In genomic region chr9:104177676-104178075, GRCh38 we compare ENCODE assay signal across 17 cellular contexts.
DNase-seq lines count a peak whose midpoint lies in the region; ATAC-seq and TF ChIP-seq lines count a peak whose summit lies in the region.
"Had no signal": no experiment of that assay in that cellular context is flagged by ENCODE, and none has a peak within 500 bp of the region (broad histone marks: within the 10 kb centered on the region; RNA-seq: fewer than 3 reads in every experiment).

No MANE protein-coding gene starts in this region.

- H3K4me1 ChIP-seq in ascending aorta (no peaks in the 10 kb centered on the region), breast epithelium (no peaks in the 10 kb centered on the region)
- H3K4me1 ChIP-seq: body of pancreas, stomach, uterus had no signal

- H3K9me3 ChIP-seq in ascending aorta (no peaks in the 10 kb centered on the region), WERI-Rb-1 (ENCODE audit: severe bottlenecking) (no peaks in the 10 kb centered on the region), breast epithelium (no peaks in the 10 kb centered on the region)
- H3K9me3 ChIP-seq: body of pancreas, stomach, uterus had no signal

- H3K27me3 ChIP-seq in ascending aorta (no peaks in the 10 kb centered on the region), WERI-Rb-1 (ENCODE audit: insufficient read depth, low read depth, severe bottlenecking) (no peaks in the 10 kb centered on the region), breast epithelium (no peaks in the 10 kb centered on the region)
- H3K27me3 ChIP-seq: body of pancreas, dorsolateral prefrontal cortex, stomach, uterus had no signal

- TF ChIP-seq CTCF in ascending aorta (IDR thresholded peaks at IDR 0.05) = no peak
- no peak for TF ChIP-seq CTCF in WERI-Rb-1 (IDR thresholded peaks at IDR 0.05; ENCODE audit: low read depth, low read length)
- no peak for TF ChIP-seq CTCF in breast epithelium (IDR thresholded peaks at IDR 0.05)

- H3K36me3 ChIP-seq in ascending aorta (no peaks in the 10 kb centered on the region), WERI-Rb-1 (no peaks in the 10 kb centered on the region), breast epithelium (no peaks in the 10 kb centered on the region)
- H3K36me3 ChIP-seq: stomach, uterus had no signal

- intact Hi-C loops in ascending aorta (cut with DNase I) = loop anchor here (2.0 kb wide), 1 partner anchor 209 kb away; no protein-coding TSS in a partner anchor
- intact Hi-C loops in breast epithelium (cut with DNase I; ENCODE audit: low total_unique reads) = no loop called here

- H3K27ac ChIP-seq in ascending aorta (no peak overlapping the region), WERI-Rb-1 (no peak overlapping the region), breast epithelium (no peak overlapping the region)
- H3K27ac ChIP-seq: body of pancreas, dorsolateral prefrontal cortex, stomach, uterus had no signal

- no peak for TF ChIP-seq POLR2A in GM18505 (IDR thresholded peaks at IDR 0.05; ENCODE audit: borderline replicate concordance, extremely low read depth, insufficient read depth, insufficient read length)
- no peak for TF ChIP-seq POLR2A in breast epithelium (IDR thresholded peaks at IDR 0.05)

- ATAC-seq in GM18505 (IDR thresholded peaks at IDR 0.05; ENCODE audit: unreplicated experiment) (peak; percentile 95), GM19438 (IDR thresholded peaks at IDR 0.05; ENCODE audit: low read depth, unreplicated experiment) (peak; percentile 79), HG02852 (IDR thresholded peaks at IDR 0.05; ENCODE audit: unreplicated experiment) (peak; percentile 95), HG03280 (IDR thresholded peaks at IDR 0.05; ENCODE audit: unreplicated experiment) (peak; percentile 77)
- ATAC-seq: activated CD4-positive, alpha-beta T cell treated with anti-CD3 and anti-CD28 coated beads for 36 hours had no signal

- H3K4me3 ChIP-seq in ascending aorta (no peak overlapping the region), WERI-Rb-1 (ENCODE audit: low read depth, low read length) (no peak overlapping the region), breast epithelium (no peak overlapping the region)
- H3K4me3 ChIP-seq: body of pancreas, dorsolateral prefrontal cortex, stomach, uterus had no signal

- DNase-seq in dermis blood vessel endothelial cell (no peak), ascending aorta (ENCODE audit: low spot score in 2 of 2) (no peak), WERI-Rb-1 (no peak), breast epithelium (ENCODE audit: low spot score in 2 of 2) (no peak)
- DNase-seq: activated CD4-positive, alpha-beta T cell treated with anti-CD3 and anti-CD28 coated beads for 36 hours; activated CD8-positive, alpha-beta memory T cell treated with anti-CD3 and anti-CD28 coated beads, Interleukin-2, amount 50 U/mL, for 48 hours; activated naive CD4-positive, alpha-beta T cell treated with anti-CD3 and anti-CD28 coated beads, Interleukin-2, amount 10 ng/mL, durations not matched to agents 7 days and 5 days; dorsolateral prefrontal cortex; glutamatergic neuron; NCI-H187; stomach; uterus had no signal
